ENCODE assay signal across 8 cellular contexts in the genomic region with DNA sequence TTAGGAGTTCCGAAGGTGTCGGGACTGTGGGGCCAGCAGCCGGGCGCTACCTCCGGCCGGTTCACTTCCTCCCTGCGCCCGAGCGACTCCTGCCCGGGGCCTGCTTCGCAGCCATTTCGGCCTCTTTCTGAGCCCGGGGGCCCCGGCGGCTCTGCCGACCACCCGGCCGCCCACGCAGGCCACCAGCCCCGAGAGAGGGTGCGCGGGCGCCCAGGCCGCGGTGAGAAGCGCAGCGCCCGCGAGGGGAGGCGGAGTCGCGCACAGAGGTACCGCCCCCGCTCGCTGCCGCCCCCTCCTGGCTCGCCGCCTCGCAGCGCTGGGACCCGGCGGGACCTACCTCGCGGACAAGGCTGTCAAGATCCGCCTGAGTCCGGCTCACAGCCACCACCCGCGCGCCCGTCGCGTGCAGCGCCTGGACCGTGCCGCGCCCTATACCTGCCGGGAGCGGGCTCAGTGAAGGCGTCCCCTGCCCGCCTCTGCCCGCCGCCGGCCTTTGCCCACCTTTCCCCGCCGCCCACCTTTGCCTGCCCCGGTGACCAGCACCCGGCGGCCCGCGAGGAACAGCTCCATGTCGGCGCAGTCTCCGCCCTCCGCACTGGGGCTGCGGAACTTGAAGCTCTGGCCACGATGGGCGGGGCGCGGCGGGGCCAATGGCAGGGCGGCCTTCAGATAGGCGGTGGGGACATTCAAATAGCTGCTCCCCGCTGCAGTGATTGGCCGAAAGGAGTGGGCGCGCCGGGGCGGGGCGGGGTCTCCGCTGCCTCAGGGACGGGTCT. TPM values are rescaled to one million over a fixed set of nuclear protein-coding genes. Genes with fewer than 3 reads are reported as not detected.
DNase-seq lines count a peak whose midpoint lies in the region; ATAC-seq and TF ChIP-seq lines count a peak whose summit lies in the region.

Gene DCXR (minus strand): TSS at position 585 of the 776 bp plus-strand sequence. CDS start 15 bp downstream, at position 570.

- peaks cover 11 to 19% of the 10 kb centered on the region in 2 donors for H3K36me3 Mint-ChIP-seq in CD14-positive monocyte

- H3K27me3 ChIP-seq in left lung, result peaks cover 0 to 6% of the 10 kb centered on the region in 2 donors

- peak within 1 kb of the TSS; percentile 83 to 96 (median 93) for H3K27ac Mint-ChIP-seq in CD14-positive monocyte

- intact Hi-C loops in CD14-positive monocyte (cut with micrococcal nuclease), result loop anchor here (5.0 to 10.0 kb wide), 4 partner anchors 58 to 418 kb away; partner anchors contain the start of genes CYBC1 (in 1 of the 2), FASN (in 1 of the 2), NARF (in 1 of the 2) and SLC25A10 (in 1 of the 2)
- intact Hi-C loops in left lung (cut with DNase I), result no loop called here

- H3K9me3 ChIP-seq in left lung, result no peaks in the 10 kb centered on the region

- DNase-seq in CD14-positive monocyte (ENCODE audit: low spot score) (peak; percentile 93), NCI-H748 treated with DMSO at 0.1 percent for 48 hours (lab: John Stamatoyannopoulos, UW) (peak; percentile 92), dedifferentiated amniotic fluid mesenchymal stem cell (ENCODE audit: extremely low spot score) (peak; percentile 90), left lung (peak; percentile 96 to 99)
- peak; percentile 78 to 90 for DNase-seq in activated CD4-positive, alpha-beta T cell treated with anti-CD3 and anti-CD28 coated beads, Interleukin-2, amount 50 U/mL, for 24 hours (ENCODE audit: low read depth in 1 of 2, low spot score in 1 of 2)
- DNase-seq in stimulated activated CD4-positive, alpha-beta T cell treated with anti-CD3 and anti-CD28 coated beads, Interleukin-2, amount 100 ng/mL, for 48 hours, result peak; percentile 92 to 94

- H3K4me3 ChIP-seq in left lung, result peak within 1 kb of the TSS; percentile 67 to 78

- no peaks in the 10 kb centered on the region for H3K36me3 ChIP-seq in left lung

- H3K4me1 Mint-ChIP-seq in CD14-positive monocyte, result peaks cover 33% of the 10 kb centered on the region

- H3K27ac ChIP-seq in left lung, result peak within 1 kb of the TSS; percentile 96

- H3K9me3 Mint-ChIP-seq in CD14-positive monocyte, result peaks cover 0 to 3% (median 0%) of the 10 kb centered on the region in 7 donors

- peaks cover 13 to 32% of the 10 kb centered on the region in 2 donors for H3K4me1 ChIP-seq in left lung

- TF ChIP-seq CTCF in CD14-positive monocyte (IDR thresholded peaks at IDR 0.05), result peak; percentile 95
- peak; percentile 68 to 77 for TF ChIP-seq CTCF in left lung (IDR thresholded peaks at IDR 0.05)

- H3K4me3 Mint-ChIP-seq in CD14-positive monocyte, result peak within 1 kb of the TSS; percentile 82 to 92

- peak; percentile 85 for ATAC-seq in GM19372 (IDR thresholded peaks at IDR 0.05; ENCODE audit: low read depth, unreplicated experiment)
- peak; percentile 54 for ATAC-seq in HG03558 (IDR thresholded peaks at IDR 0.05; ENCODE audit: extremely low read depth, unreplicated experiment)
- ATAC-seq in left lung, result peak; percentile 98

- peaks cover 9 to 12% (median 10%) of the 10 kb centered on the region in 3 donors for H3K27me3 Mint-ChIP-seq in CD14-positive monocyte (ENCODE audit: low read depth in 3 of 3)

RNA-seq across cellular contexts. Expression of gene DCXR, which starts in this region (rescaled TPM):
- 10 to 100 TPM; 88.8 to 90.3 TPM for polyA plus RNA-seq in CD14-positive monocyte
- total RNA-seq in left lung, result 100 to 1,000 TPM; 113 to 152 TPM

Comparison
In these comparisons a context has a peak if more than half of its experiments do, and no peak if none do; other contexts are left out.
1. Peak in every context shown above with its lines: DNase-seq, ATAC-seq, H3K4me3 ChIP-seq and H3K27ac ChIP-seq.
2. intact Hi-C loops: an anchor here in CD14-positive monocyte (5.0 to 10.0 kb wide); none called in left lung.